In the genomic region with DNA sequence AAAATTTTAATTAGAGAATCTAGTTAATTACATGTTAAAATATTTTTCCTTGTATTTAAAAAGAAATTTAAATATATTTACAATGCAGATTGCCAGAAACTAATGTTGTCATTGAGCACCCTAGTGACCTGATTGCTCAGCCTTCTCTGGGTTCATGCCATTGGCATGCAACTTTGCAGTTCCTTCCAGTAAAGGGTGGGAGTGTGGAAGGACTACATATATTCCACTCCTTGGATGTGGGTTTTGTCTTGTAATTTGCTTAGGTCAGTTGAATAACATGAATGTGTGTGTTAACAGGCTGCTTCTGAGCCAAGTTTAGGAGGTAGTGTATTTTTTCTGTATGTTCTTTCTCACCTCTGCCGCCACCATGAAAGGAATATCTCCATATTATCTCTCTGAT, we compare ENCODE assay signal across 28 cellular contexts.
"Had no signal": no experiment of that assay in that cellular context is flagged by ENCODE, and none has a peak within 500 bp of the region (broad histone marks: within the 10 kb centered on the region; RNA-seq: fewer than 3 reads in every experiment).

No MANE protein-coding gene starts in this region.

- H3K9ac ChIP-seq: parathyroid adenoma had no signal

- H3K27me3 Mint-ChIP-seq: activated CD4-positive, alpha-beta T cell treated with anti-CD3 and anti-CD28 coated beads for 36 hours; effector memory CD8-positive, alpha-beta T cell; naive thymus-derived CD4-positive, alpha-beta T cell; type B pancreatic cell had no signal

- H3K79me2 ChIP-seq: parathyroid adenoma had no signal

- H3K4me1 ChIP-seq: parathyroid adenoma, spleen, uterus had no signal

- H3K9me3 Mint-ChIP-seq: type B pancreatic cell had no signal

- ATAC-seq: activated CD4-positive, alpha-beta T cell treated with anti-CD3 and anti-CD28 coated beads for 36 hours; activated naive CD4-positive, alpha-beta T cell treated with anti-CD3 and anti-CD28 coated beads, Interleukin-2, amount 50 U/mL, for 72 hours; activated T-cell treated with anti-CD3 and anti-CD28 coated beads, Interleukin-2, amount 50 U/mL, for 72 hours; effector memory CD8-positive, alpha-beta T cell; left colon; naive thymus-derived CD4-positive, alpha-beta T cell; right cardiac atrium; stimulated activated naive CD8-positive, alpha-beta T cell treated with anti-CD3 and anti-CD28 coated beads, Interleukin-15, Interleukin-2, amounts not matched to agents 100 U/mL and 50 U/mL, for 24 hours had no signal

- H3K36me3 ChIP-seq: brain microvascular endothelial cell, spleen, thoracic aorta, uterus had no signal

- H3K9me3 ChIP-seq: thoracic aorta, uterus had no signal

- DNase-seq: activated CD4-positive, alpha-beta T cell treated with anti-CD3 and anti-CD28 coated beads for 36 hours; activated CD4-positive, CD25-positive, alpha-beta regulatory T cell; activated naive CD4-positive, alpha-beta T cell; activated T-cell treated with anti-CD3 and anti-CD28 coated beads for 4 hours; activated T-cell treated with anti-CD3 and anti-CD28 coated beads, Interleukin-2, amount 50 U/mL, for 72 hours; anterior cingulate cortex; brain microvascular endothelial cell; cortex of kidney; effector memory CD8-positive, alpha-beta T cell; erythroblast; foreskin fibroblast; head of caudate nucleus; hypothalamus; immature natural killer cell; kidney; left colon; midbrain; naive thymus-derived CD4-positive, alpha-beta T cell; nucleus accumbens; right cardiac atrium; spleen; stimulated activated CD4-positive, alpha-beta T cell treated with anti-CD3 and anti-CD28 coated beads, Interleukin-2, amount 100 ng/mL, for 48 hours; stimulated activated naive CD8-positive, alpha-beta T cell treated with anti-CD3 and anti-CD28 coated beads, Interleukin-15, Interleukin-2, amounts not matched to agents 100 U/mL and 50 U/mL, for 24 hours; uterus had no signal

- H3K36me3 Mint-ChIP-seq: activated naive CD4-positive, alpha-beta T cell treated with anti-CD3 and anti-CD28 coated beads, Interleukin-2, amount 50 U/mL, for 72 hours; immature natural killer cell; naive thymus-derived CD4-positive, alpha-beta T cell; type B pancreatic cell had no signal

- H3K4me3 Mint-ChIP-seq: activated CD4-positive, alpha-beta T cell treated with anti-CD3 and anti-CD28 coated beads for 36 hours; activated T-cell treated with anti-CD3 and anti-CD28 coated beads, Interleukin-2, amount 50 U/mL, for 72 hours; effector memory CD8-positive, alpha-beta T cell; immature natural killer cell; naive thymus-derived CD4-positive, alpha-beta T cell; type B pancreatic cell had no signal

- H3K4me3 ChIP-seq: spleen, thoracic aorta, uterus had no signal

- H3K27ac Mint-ChIP-seq: activated CD4-positive, alpha-beta T cell treated with anti-CD3 and anti-CD28 coated beads for 36 hours; activated naive CD4-positive, alpha-beta T cell treated with anti-CD3 and anti-CD28 coated beads, Interleukin-2, amount 50 U/mL, for 72 hours; activated T-cell treated with anti-CD3 and anti-CD28 coated beads, Interleukin-2, amount 50 U/mL, for 72 hours; effector memory CD8-positive, alpha-beta T cell; immature natural killer cell; naive thymus-derived CD4-positive, alpha-beta T cell; type B pancreatic cell had no signal

- H3K27ac ChIP-seq: brain microvascular endothelial cell, parathyroid adenoma, spleen, thoracic aorta, uterus had no signal

- H2AFZ ChIP-seq: parathyroid adenoma had no signal

- H3K4me1 Mint-ChIP-seq: activated CD4-positive, alpha-beta T cell treated with anti-CD3 and anti-CD28 coated beads for 36 hours; immature natural killer cell; naive thymus-derived CD4-positive, alpha-beta T cell had no signal

- H3K27me3 ChIP-seq: brain microvascular endothelial cell, spleen, uterus had no signal
